ENCODE assay signal across 1 cellular context in genomic region chr6:30719356-30719755, GRCh38.
TF ChIP-seq lines count a peak whose summit lies in the region.

No MANE protein-coding gene starts in this region.

TF ChIP-seq in SK-N-SH treated with all-trans-retinoic acid at 6 μM for 48 hours, 23 proteins besides CTCF, POLR2A, EP300 and RAD21 (continued from another document):
- no peak for TF ChIP-seq PPARA (CRISPR knock-in tag; IDR thresholded peaks at IDR 0.05; ENCODE audit: borderline replicate concordance)
- no peak for TF ChIP-seq TCF4 (CRISPR knock-in tag; IDR thresholded peaks at IDR 0.05; ENCODE audit: borderline replicate concordance)
- TF ChIP-seq, protein P1, sequence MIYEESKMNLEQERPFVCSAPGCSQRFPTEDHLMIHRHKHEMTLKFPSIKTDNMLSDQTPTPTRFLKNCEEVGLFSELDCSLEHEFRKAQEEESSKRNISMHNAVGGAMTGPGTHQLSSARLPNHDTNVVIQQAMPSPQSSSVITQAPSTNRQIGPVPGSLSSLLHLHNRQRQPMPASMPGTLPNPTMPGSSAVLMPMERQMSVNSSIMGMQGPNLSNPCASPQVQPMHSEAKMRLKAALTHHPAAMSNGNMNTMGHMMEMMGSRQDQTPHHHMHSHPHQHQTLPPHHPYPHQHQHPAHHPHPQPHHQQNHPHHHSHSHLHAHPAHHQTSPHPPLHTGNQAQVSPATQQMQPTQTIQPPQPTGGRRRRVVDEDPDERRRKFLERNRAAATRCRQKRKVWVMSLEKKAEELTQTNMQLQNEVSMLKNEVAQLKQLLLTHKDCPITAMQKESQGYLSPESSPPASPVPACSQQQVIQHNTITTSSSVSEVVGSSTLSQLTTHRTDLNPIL (CRISPR knock-in tag; IDR thresholded peaks at IDR 0.05; ENCODE audit: low read depth), result no peak
- no peak for TF ChIP-seq ARNTL (CRISPR knock-in tag; IDR thresholded peaks at IDR 0.05; ENCODE audit: borderline replicate concordance, low read depth)
- TF ChIP-seq ZNF70 (CRISPR knock-in tag; IDR thresholded peaks at IDR 0.05), result no peak
